In the genomic region with DNA sequence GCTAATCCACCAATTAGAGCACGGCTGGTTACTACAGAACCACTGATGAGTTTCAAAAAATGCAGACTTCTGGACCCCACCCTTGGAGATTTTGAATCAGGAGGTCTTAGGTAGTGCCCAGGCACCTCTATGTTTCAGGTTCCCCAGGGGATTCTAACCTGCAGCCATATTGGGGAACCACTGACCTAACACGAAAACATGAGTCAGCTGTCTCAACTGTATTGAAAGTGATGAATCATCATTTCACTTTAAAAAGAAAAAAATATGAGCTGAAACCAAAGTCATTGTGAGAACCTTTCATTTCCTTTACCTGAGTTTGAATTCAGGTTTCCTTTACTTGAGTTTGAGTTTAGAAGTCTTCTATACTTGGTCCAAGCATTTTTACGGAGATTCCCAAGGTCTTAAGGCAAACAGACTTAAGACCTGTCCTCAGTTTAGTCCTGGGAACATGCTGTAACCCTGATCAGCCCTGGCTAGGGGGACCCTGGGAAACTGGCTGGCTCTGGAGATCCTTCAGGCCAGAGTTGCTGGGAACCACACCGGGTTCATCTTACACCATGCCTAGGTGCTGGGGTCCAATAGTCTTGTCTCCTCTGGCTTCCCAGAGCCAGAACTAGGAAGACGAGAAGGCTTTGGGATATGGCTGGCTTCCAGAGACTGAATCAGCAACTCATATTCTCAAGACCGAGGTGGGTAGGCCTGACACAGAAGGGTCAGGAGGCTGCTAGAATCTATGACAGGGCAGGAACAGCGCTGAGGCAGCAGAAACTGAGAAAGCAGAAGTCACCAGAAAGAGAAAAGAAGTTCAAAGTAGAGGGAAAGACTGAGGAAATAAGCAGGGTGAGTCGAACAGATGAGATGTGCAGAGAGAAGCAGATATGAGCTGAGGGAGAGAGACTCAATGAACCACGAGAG, we compare ENCODE assay signal across 8 cellular contexts. TPM values are rescaled to one million over a fixed set of nuclear protein-coding genes. Genes with fewer than 3 reads are reported as not detected.
DNase-seq lines count a peak whose midpoint lies in the region; ATAC-seq and TF ChIP-seq lines count a peak whose summit lies in the region.

No MANE protein-coding gene starts in this region.

- DNase-seq in activated CD8-positive, alpha-beta memory T cell treated with anti-CD3 and anti-CD28 coated beads for 24 hours, result peak; percentile 64
- DNase-seq in activated CD8-positive, alpha-beta memory T cell treated with anti-CD3 and anti-CD28 coated beads, Interleukin-2, amount 50 U/mL, for 4 hours, result no peak
- DNase-seq in NOMO-1 treated with dmso at 0.1 percent for 144 hours (lab: John Stamatoyannopoulos, UW; ENCODE audit: unreplicated experiment), result peak; percentile 23
- DNase-seq in dedifferentiated amniotic fluid mesenchymal stem cell (ENCODE audit: extremely low spot score), result peak; percentile 23
- no peak for DNase-seq in omental fat pad (ENCODE audit: low spot score)
- DNase-seq in NCI-H1436 (lab: John Stamatoyannopoulos, UW), result no peak
- no peak for DNase-seq in NCI-H510A (lab: John Stamatoyannopoulos, UW)

- peak; percentile 91 for ATAC-seq in HG02759 (IDR thresholded peaks at IDR 0.05; ENCODE audit: unreplicated experiment)
- ATAC-seq in omental fat pad (ENCODE audit: low FRiP score), result peak; percentile 49

- TF ChIP-seq CTCF in omental fat pad (IDR thresholded peaks at IDR 0.05), result no peak

RNA-seq across cellular contexts. Expression of gene PDCD1LG2, which starts 16.5 kb away (rescaled TPM):
- 10 to 100 TPM in 1 of 4 donors, 1 to 10 TPM in 3; 3.5 to 10.7 (median 3.8) TPM for total RNA-seq in omental fat pad

RNA-seq across cellular contexts. Expression of gene CD274, which starts 43.5 kb away (rescaled TPM):
- total RNA-seq in omental fat pad, result 10 to 100 TPM in 1 of 4 donors, 1 to 10 TPM in 3; 1.4 to 10.4 (median 6.7) TPM

RNA-seq across cellular contexts. Expression of gene PLGRKT, which starts 56.1 kb away (rescaled TPM):
- 10 to 100 TPM in 3 of 4 donors, 1 to 10 TPM in 1; 8.9 to 15.3 (median 12.3) TPM for total RNA-seq in omental fat pad

Comparison
In these comparisons a context has a peak if more than half of its experiments do, and no peak if none do; other contexts are left out.
1. DNase-seq: peak in activated CD8-positive, alpha-beta memory T cell treated with anti-CD3 and anti-CD28 coated beads for 24 hours (single experiment), NOMO-1 treated with dmso at 0.1 percent for 144 hours (single experiment) and dedifferentiated amniotic fluid mesenchymal stem cell (single experiment); none in activated CD8-positive, alpha-beta memory T cell treated with anti-CD3 and anti-CD28 coated beads, Interleukin-2, amount 50 U/mL, for 4 hours (single experiment), omental fat pad (single experiment), NCI-H1436 (single experiment) and NCI-H510A (single experiment).